In the genomic region with DNA sequence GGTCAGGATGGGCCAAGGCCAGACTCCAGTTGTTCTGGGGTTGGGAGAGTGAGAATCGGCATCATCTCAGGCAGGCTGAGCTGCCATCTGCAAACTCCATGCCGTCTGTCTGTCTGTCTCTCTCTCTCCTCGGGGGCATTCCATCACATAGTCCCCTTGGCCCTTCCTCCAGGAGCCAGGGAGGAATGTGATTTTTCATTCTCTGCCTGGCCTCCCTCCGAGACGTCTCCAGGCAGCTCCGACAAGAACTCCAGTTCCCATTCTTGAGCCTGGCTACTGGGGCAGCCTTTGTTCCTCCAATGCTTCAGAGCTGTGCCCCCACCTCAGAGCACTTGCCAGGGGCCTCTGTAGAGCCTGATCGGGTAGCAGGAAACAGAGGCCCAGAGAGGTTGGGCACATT, we compare ENCODE assay signal across 17 cellular contexts.
"Had no signal": no experiment of that assay in that cellular context is flagged by ENCODE, and none has a peak within 500 bp of the region (broad histone marks: within the 10 kb centered on the region; RNA-seq: fewer than 3 reads in every experiment).

No MANE protein-coding gene starts in this region.

- H3K4me3 ChIP-seq: colonic mucosa, heart right ventricle, lower lobe of right lung, prostate gland, sigmoid colon, upper lobe of left lung had no signal

- H3K27me3 ChIP-seq: colonic mucosa, heart right ventricle, sigmoid colon, upper lobe of left lung had no signal

- ATAC-seq: activated T-cell treated with anti-CD3 and anti-CD28 coated beads, Interleukin-2, amount 50 U/mL, for 4 hours; heart right ventricle; lower lobe of right lung; natural killer cell had no signal

- H3K36me3 ChIP-seq: colonic mucosa, heart right ventricle, lower lobe of right lung, prostate gland, sigmoid colon, upper lobe of left lung had no signal

- H3K27ac ChIP-seq: colonic mucosa, heart right ventricle, lower lobe of right lung, prostate gland, sigmoid colon, upper lobe of left lung had no signal

- H3K4me1 ChIP-seq: colonic mucosa, lower lobe of right lung, prostate gland, upper lobe of left lung had no signal

- H3K9me3 ChIP-seq: colonic mucosa, heart right ventricle, lower lobe of right lung, prostate gland, sigmoid colon, upper lobe of left lung had no signal

- DNase-seq: activated CD4-positive, alpha-beta T cell treated with anti-CD3 and anti-CD28 coated beads, Interleukin-2, amount 50 U/mL, for 48 hours; activated CD4-positive, CD25-positive, alpha-beta regulatory T cell treated with anti-CD3 and anti-CD28 coated beads, Interleukin-2, amount 50 U/mL, for 72 hours; activated effector memory CD4-positive, alpha-beta T cell treated with anti-CD3 and anti-CD28 coated beads, Interleukin-2, amount 50 U/mL, for 16 hours; activated T-cell treated with anti-CD3 and anti-CD28 coated beads, Interleukin-2, amount 50 U/mL, for 4 hours; aorta; colonic mucosa; effector CD8-positive, alpha-beta T cell; heart right ventricle; lower lobe of right lung; natural killer cell; occipital lobe; sigmoid colon; stimulated activated CD4-positive, alpha-beta T cell treated with anti-CD3 and anti-CD28 coated beads, Interleukin-12 subunit alpha, Interleukin-12 subunit beta, amount 100 ng/mL, for 4 hours; stimulated activated CD4-positive, alpha-beta T cell treated with anti-CD3 and anti-CD28 coated beads, Interleukin-2, amount 100 ng/mL, for 48 hours; stimulated activated naive CD4-positive, alpha-beta T cell treated with Interleukin-2 at 50 U/mL for 16 hours; upper lobe of left lung had no signal
